Comparison of ENCODE assay signal across 8 cellular contexts in the genomic region with DNA sequence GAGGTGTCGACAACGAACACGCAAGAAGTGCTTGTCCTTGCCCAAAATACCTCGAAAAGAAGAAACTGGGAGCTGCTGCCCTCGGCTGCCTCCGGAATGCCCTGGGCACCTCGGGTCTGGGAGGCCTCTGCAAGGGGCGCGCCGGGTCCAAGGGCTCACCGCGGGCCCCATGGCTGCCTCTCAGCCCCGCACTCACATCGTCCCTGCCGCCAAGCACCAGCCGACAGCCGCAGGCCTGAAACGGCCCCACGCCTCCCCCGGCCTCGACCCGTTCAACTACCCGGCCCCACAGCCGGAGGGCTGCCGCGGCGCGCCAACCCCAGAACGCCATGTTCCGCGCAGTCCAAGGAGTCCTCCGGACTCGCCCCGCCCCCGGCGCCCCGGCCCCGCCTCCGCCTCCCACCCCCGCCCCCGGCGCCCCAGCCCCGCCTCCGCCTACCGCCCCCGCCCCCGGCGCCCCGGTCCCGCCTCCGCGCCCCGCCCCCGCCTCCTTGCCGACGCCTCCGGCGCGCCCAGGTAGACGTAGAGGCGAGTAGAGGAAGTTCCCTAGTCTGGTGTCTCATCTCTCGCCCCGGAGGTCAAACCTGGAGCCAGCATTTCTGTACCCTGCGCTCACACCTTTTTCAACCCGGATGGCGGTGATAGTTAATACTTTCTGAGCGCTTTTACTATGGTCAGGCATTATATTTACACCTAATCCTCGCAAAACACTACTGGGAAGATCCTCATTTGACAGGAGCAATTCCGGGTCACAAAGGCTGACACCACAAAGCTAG. TPM values are rescaled to one million over a fixed set of nuclear protein-coding genes. Genes with fewer than 3 reads are reported as not detected.
DNase-seq lines count a peak whose midpoint lies in the region; ATAC-seq and TF ChIP-seq lines count a peak whose summit lies in the region.

A gene (minus strand): TSS at position 345 of the 776 bp plus-strand sequence. CDS start 14 bp downstream, at position 331.

- peaks cover 37% of the 10 kb centered on the region for H3K4me1 Mint-ChIP-seq in activated CD8-positive, alpha-beta memory T cell treated with anti-CD3 and anti-CD28 coated beads, Interleukin-2, amount 10 ng/mL, durations not matched to agents 7 days and 5 days
- peaks cover 4% of the 10 kb centered on the region for H3K4me1 Mint-ChIP-seq in endodermal cell

- H3K27ac Mint-ChIP-seq in activated CD8-positive, alpha-beta memory T cell treated with anti-CD3 and anti-CD28 coated beads, Interleukin-2, amount 10 ng/mL, durations not matched to agents 7 days and 5 days: peak within 1 kb of the TSS; percentile 99
- H3K27ac Mint-ChIP-seq in endodermal cell: peak within 1 kb of the TSS; percentile 96

- peaks cover 3% of the 10 kb centered on the region for H3K4me1 ChIP-seq in endodermal cell (ENCODE audit: control insufficient read depth, insufficient read depth, low read length)

- DNase-seq in COLO668 (lab: John Stamatoyannopoulos, UW; ENCODE audit: unreplicated experiment) (peak; percentile 70), HL-60 (ENCODE audit: low read depth in 1 of 2, low spot score in 1 of 2) (peak; percentile 73 to 88), NOMO-1 treated with dmso at 0.1 percent for 144 hours (lab: John Stamatoyannopoulos, UW; ENCODE audit: unreplicated experiment) (peak; percentile 82), endodermal cell (peak; percentile 95), mesenteric fat pad (ENCODE audit: low spot score) (peak; percentile 92)
- DNase-seq in activated CD8-positive, alpha-beta memory T cell treated with anti-CD3 and anti-CD28 coated beads, Interleukin-2, amount 10 ng/mL, durations not matched to agents 7 days and 5 days: peak; percentile 92
- peak; percentile 60 for DNase-seq in stimulated activated CD8-positive, alpha-beta memory T cell treated with anti-CD3 and anti-CD28 coated beads, Interleukin-15, amount 100 ng/mL, for 24 hours (ENCODE audit: low read depth)

- WGBS in endodermal cell (ENCODE audit: insufficient coverage in 1 of 2, insufficient read length in 1 of 2), 2 experiments: 0 to 1% methylated on average over 19 to 58 of the region's 69 CpGs

- peak within 1 kb of the TSS; percentile 88 for H3K9ac ChIP-seq in endodermal cell (ENCODE audit: extremely low read depth, low read length, poor library complexity, severe bottlenecking)

- peaks cover 5% of the 10 kb centered on the region for H3K36me3 Mint-ChIP-seq in activated CD8-positive, alpha-beta memory T cell treated with anti-CD3 and anti-CD28 coated beads, Interleukin-2, amount 10 ng/mL, durations not matched to agents 7 days and 5 days
- peaks cover 26% of the 10 kb centered on the region for H3K36me3 Mint-ChIP-seq in endodermal cell (ENCODE audit: low read depth)

- H3K27ac ChIP-seq in HL-60 (replicated peaks): peak within 1 kb of the TSS; percentile 96
- peak within 1 kb of the TSS; percentile 92 for H3K27ac ChIP-seq in endodermal cell (ENCODE audit: low read depth, low read length)

- no peaks in the 10 kb centered on the region for H3K27me3 ChIP-seq in HL-60 (ENCODE audit: insufficient read depth, poor library complexity, severe bottlenecking)
- H3K27me3 ChIP-seq in endodermal cell (ENCODE audit: control insufficient read depth, insufficient read depth, low read length, poor library complexity, severe bottlenecking): no peaks in the 10 kb centered on the region

- H3K27me3 Mint-ChIP-seq in activated CD8-positive, alpha-beta memory T cell treated with anti-CD3 and anti-CD28 coated beads, Interleukin-2, amount 10 ng/mL, durations not matched to agents 7 days and 5 days: no peaks in the 10 kb centered on the region
- peaks cover 2% of the 10 kb centered on the region for H3K27me3 Mint-ChIP-seq in endodermal cell (ENCODE audit: insufficient read depth)

- CTCF ChIA-PET in activated CD8-positive, alpha-beta memory T cell treated with anti-CD3 and anti-CD28 coated beads, Interleukin-2, amount 10 ng/mL, durations not matched to agents 7 days and 5 days (lab: Charles Lee): interaction anchor here (1.1 to 2.4 kb wide), 6 partner anchors 14 to 171 kb away, joined by 3 to 19 read pairs (median 6); a partner anchor contains a TSS

- H3K4me3 ChIP-seq in HL-60 (replicated peaks; ENCODE audit: insufficient read depth, low read length) (peak within 1 kb of the TSS; percentile 99), endodermal cell (ENCODE audit: low read length) (peak within 1 kb of the TSS; percentile 98)

- H3K36me3 ChIP-seq in endodermal cell (ENCODE audit: control insufficient read depth, insufficient read depth, low read length): peaks cover 19% of the 10 kb centered on the region

- no peaks in the 10 kb centered on the region for H3K9me3 ChIP-seq in endodermal cell (ENCODE audit: control insufficient read depth, low read length)

- peak within 1 kb of the TSS; percentile 83 for H3K4me3 Mint-ChIP-seq in activated CD8-positive, alpha-beta memory T cell treated with anti-CD3 and anti-CD28 coated beads, Interleukin-2, amount 10 ng/mL, durations not matched to agents 7 days and 5 days
- peak within 1 kb of the TSS; percentile 94 for H3K4me3 Mint-ChIP-seq in endodermal cell

- no peak for TF ChIP-seq CTCF in HL-60 (IDR thresholded peaks at IDR 0.05; ENCODE audit: insufficient read depth, low read length)
- peak; percentile 50 for TF ChIP-seq CTCF in endodermal cell (conservative IDR thresholded peaks at IDR 0.05)

- ATAC-seq in GM19463 (IDR thresholded peaks at IDR 0.05; ENCODE audit: unreplicated experiment): peak; percentile 68
- peak; percentile 89 for ATAC-seq in activated CD8-positive, alpha-beta memory T cell treated with anti-CD3 and anti-CD28 coated beads, Interleukin-2, amount 10 ng/mL, durations not matched to agents 7 days and 5 days

- no peaks in the 10 kb centered on the region for H3K9me3 Mint-ChIP-seq in activated CD8-positive, alpha-beta memory T cell treated with anti-CD3 and anti-CD28 coated beads, Interleukin-2, amount 10 ng/mL, durations not matched to agents 7 days and 5 days (ENCODE audit: low read depth)
- no peaks in the 10 kb centered on the region for H3K9me3 Mint-ChIP-seq in endodermal cell

RNA-seq across cellular contexts. Expression of the gene that starts here (rescaled TPM):
- 10 to 100 TPM; 12.8 to 15.9 TPM for total RNA-seq in activated CD8-positive, alpha-beta memory T cell treated with anti-CD3 and anti-CD28 coated beads, Interleukin-2, amount 10 ng/mL, durations not matched to agents 7 days and 5 days
- total RNA-seq in endodermal cell (10 to 100 TPM; 18.1 to 28.6 TPM), mesenteric fat pad (14.1 TPM)
- 20.2 TPM for polyA plus RNA-seq in endodermal cell (2013, experiment 1 of 2)
- 23.5 TPM for polyA plus RNA-seq in endodermal cell (2013, experiment 2 of 2)

Comparison
In these comparisons a context has a peak if more than half of its experiments do, and no peak if none do; other contexts are left out.
1. Peak in every context shown above with its lines: DNase-seq, ATAC-seq, H3K4me3 ChIP-seq and H3K27ac ChIP-seq.